Comparison of ENCODE assay signal across 8 cellular contexts in genomic region chr9:33264473-33265177, GRCh38. TPM values are rescaled to one million over a fixed set of nuclear protein-coding genes. Genes with fewer than 3 reads are reported as not detected.
DNase-seq lines count a peak whose midpoint lies in the region; ATAC-seq and TF ChIP-seq lines count a peak whose summit lies in the region.

Gene BAG1, minus strand, starts transcription at chr9:33264708.
Gene CHMP5, plus strand, starts transcription at chr9:33265049. Its CDS starts 30 bp downstream, at chr9:33265079.

- peak within 1 kb of the TSS; percentile 96 for H3K4me3 ChIP-seq in Jurkat, Clone E6-1 (ENCODE audit: low read length)
- peak within 1 kb of the TSS; percentile 89 for H3K4me3 ChIP-seq in PC-9
- H3K4me3 ChIP-seq in epithelial cell of proximal tubule (ENCODE audit: low read depth, low read length) = peak within 1 kb of the TSS; percentile 96

- peaks cover 8% of the 10 kb centered on the region; the same call in 1 of the 2 replicates for H3K36me3 ChIP-seq in PC-9 (ENCODE audit: low read depth)

- TF ChIP-seq CTCF in PC-9 (conservative IDR thresholded peaks at IDR 0.05) (peak; percentile 49; the same call in 1 of the 2 replicates), epithelial cell of proximal tubule (conservative IDR thresholded peaks at IDR 0.05; ENCODE audit: low read depth, low read length) (peak; percentile 40)

- H3K4me2 ChIP-seq in PC-9 = peak within 1 kb of the TSS; percentile 97

- CTCF ChIA-PET in PC-9 (lab: Charles Lee) = no interaction called here

- no peaks in the 10 kb centered on the region for H3K9me2 ChIP-seq in PC-9 (ENCODE audit: insufficient read depth)

- H3K79me2 ChIP-seq in PC-9 (ENCODE audit: low read depth) = peaks cover 35% of the 10 kb centered on the region

- intact Hi-C loops in PC-9 (cut with micrococcal nuclease; ENCODE audit: unreplicated experiment) = loop anchor here (1.0 kb wide), 1 partner anchor 35 kb away; no protein-coding TSS in a partner anchor

- no peaks in the 10 kb centered on the region for H3K27me3 ChIP-seq in PC-9 (ENCODE audit: insufficient read depth, low read depth)

- peak within 1 kb of the TSS; percentile 53 for H3K27ac ChIP-seq in PC-9

- no peaks in the 10 kb centered on the region for H3F3A ChIP-seq in PC-9 (ENCODE audit: insufficient read depth, low read depth)

- peak within 1 kb of the TSS; percentile 85 for H2AFZ ChIP-seq in PC-9

- H3K4me1 ChIP-seq in PC-9 (replicated peaks; ENCODE audit: insufficient read depth) = peaks cover 15% of the 10 kb centered on the region

- peak; percentile 79 for ATAC-seq in GM21619 (IDR thresholded peaks at IDR 0.05; ENCODE audit: unreplicated experiment)

- DNase-seq in DMS53 (lab: John Stamatoyannopoulos, UW) (peak; percentile 99), PC-9 (peak; percentile 94 to 97), epithelial cell of proximal tubule (ENCODE audit: low read depth) (peak; percentile 90), mucosa of gallbladder (ENCODE audit: low spot score) (peak; percentile 100)
- peak; percentile 98 for DNase-seq in Jurkat, Clone E6-1 (ENCODE audit: low read depth, low spot score)
- DNase-seq in activated T-cell treated with anti-CD3 and anti-CD28 coated beads, Interleukin-2, amount 50 U/mL, for 1 hour = peak; percentile 100
- DNase-seq in stimulated activated CD8-positive, alpha-beta memory T cell treated with anti-CD3 and anti-CD28 coated beads, Interleukin-4, amount 100 ng/mL, for 4 hours (ENCODE audit: low read depth in 2 of 2, low spot score in 1 of 2) = peak; percentile 99 to 100

- POLR2A ChIA-PET in PC-9 (lab: Charles Lee; ENCODE audit: unreplicated experiment) = interaction anchor here (0.6 kb wide), 3 partner anchors 29 to 676 kb away, joined by 3 to 7 read pairs (median 3); no protein-coding TSS in a partner anchor

- no TSS peak for BruUV-seq in PC-9 (replicated peaks; lab: Mats Ljungman, UMichigan)

- H4K20me1 ChIP-seq in PC-9 (ENCODE audit: insufficient read depth) = no peaks in the 10 kb centered on the region

- H3K9me3 ChIP-seq in PC-9 (ENCODE audit: insufficient read depth, low read depth) = no peaks in the 10 kb centered on the region

RNA-seq across cellular contexts. Expression of gene BAG1, which starts in this region (rescaled TPM):
- 91.6 TPM for polyA plus RNA-seq in Jurkat, Clone E6-1 (2012; ENCODE audit: insufficient read depth, insufficient read length)
- total RNA-seq in PC-9 (2021) (21.9 and 35.5 TPM in 2 replicates), epithelial cell of proximal tubule (33.7 and 38.5 TPM in 2 replicates), mucosa of gallbladder (92.5 TPM)

RNA-seq across cellular contexts. Expression of gene CHMP5, which starts in this region (rescaled TPM):
- 92.7 TPM for polyA plus RNA-seq in Jurkat, Clone E6-1 (2012; ENCODE audit: insufficient read depth, insufficient read length)
- total RNA-seq in PC-9 (2021) = 63.0 and 78.2 TPM in 2 replicates
- total RNA-seq in epithelial cell of proximal tubule = 64.0 and 76.7 TPM in 2 replicates
- 73.0 TPM for total RNA-seq in mucosa of gallbladder

Comparison
In these comparisons a context has a peak if more than half of its experiments do, and no peak if none do; other contexts are left out.
1. Peak in every context shown above with its lines: DNase-seq, ATAC-seq, H3K4me3 ChIP-seq and H3K27ac ChIP-seq.